8 cellular contexts compared by ENCODE assay signal in the genomic region with DNA sequence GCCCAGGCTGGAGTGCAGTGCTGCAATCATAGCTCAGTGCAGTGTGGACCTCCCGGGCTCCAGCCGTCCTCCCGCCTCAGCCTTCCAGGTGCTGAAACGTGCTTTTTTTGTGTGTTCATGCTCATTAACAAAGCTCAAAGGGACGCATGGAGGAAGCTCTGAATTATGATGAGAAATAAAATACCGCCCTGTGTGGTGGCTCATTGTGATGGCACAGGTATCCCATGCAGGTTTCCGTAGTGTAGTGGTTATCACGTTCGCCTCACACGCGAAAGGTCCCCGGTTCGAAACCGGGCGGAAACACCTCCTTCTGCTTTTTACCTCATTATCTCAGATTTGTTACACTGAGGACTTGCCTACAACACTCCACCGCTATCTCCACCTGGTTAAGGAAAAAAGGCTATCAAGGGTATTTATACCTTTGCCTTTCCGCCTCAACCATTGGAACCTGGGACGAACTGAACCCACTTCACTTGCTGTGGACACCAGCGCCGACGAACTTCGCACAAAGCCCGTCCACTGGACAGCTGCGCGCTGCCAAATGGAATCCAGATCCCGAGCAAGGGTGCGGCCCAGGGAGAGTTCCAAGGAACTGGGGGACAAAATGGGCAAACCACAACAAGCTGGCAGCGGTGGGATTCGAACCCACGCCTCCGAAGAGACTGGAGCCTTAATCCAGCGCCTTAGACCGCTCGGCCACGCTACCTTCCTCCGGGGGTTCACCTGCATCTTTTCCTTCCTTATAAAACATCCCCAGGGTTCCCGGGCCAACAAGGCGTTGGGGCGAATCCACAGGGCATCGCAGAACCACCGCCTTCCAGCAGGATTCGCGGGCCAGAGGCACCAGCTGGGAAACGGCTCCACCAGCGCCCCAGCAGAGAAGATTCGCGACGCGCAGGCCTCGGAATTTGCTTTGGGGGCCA. TPM values are rescaled to one million over a fixed set of nuclear protein-coding genes. Genes with fewer than 3 reads are reported as not detected.
DNase-seq lines count a peak whose midpoint lies in the region; ATAC-seq lines count a peak whose summit lies in the region.

No MANE protein-coding gene starts in this region.

- no peaks in the 10 kb centered on the region for H3K36me3 Mint-ChIP-seq in activated CD4-positive, alpha-beta T cell treated with anti-CD3 and anti-CD28 coated beads for 36 hours (ENCODE audit: low read depth)

- H3K27ac Mint-ChIP-seq in activated CD4-positive, alpha-beta T cell treated with anti-CD3 and anti-CD28 coated beads for 36 hours, result peak overlapping the region; percentile 94

- ATAC-seq in GM18868 (IDR thresholded peaks at IDR 0.05; ENCODE audit: unreplicated experiment), result peak; percentile 53
- ATAC-seq in HG03159 (IDR thresholded peaks at IDR 0.05; ENCODE audit: unreplicated experiment), result peak; percentile 44
- peak; percentile 80 for ATAC-seq in activated CD4-positive, alpha-beta T cell treated with anti-CD3 and anti-CD28 coated beads for 36 hours
- no peak for ATAC-seq in HG03139 (IDR thresholded peaks at IDR 0.05; ENCODE audit: unreplicated experiment)

- CTCF ChIA-PET in activated CD4-positive, alpha-beta T cell treated with anti-CD3 and anti-CD28 coated beads for 36 hours (lab: Charles Lee), result interaction anchor here (0.6 to 4.4 kb wide), 11 partner anchors 10 to 693 kb away, joined by 3 to 36 read pairs (median 4); no protein-coding TSS in a partner anchor

- H3K27me3 Mint-ChIP-seq in activated CD4-positive, alpha-beta T cell treated with anti-CD3 and anti-CD28 coated beads for 36 hours, result peaks cover 19% of the 10 kb centered on the region

- DNase-seq in activated CD4-positive, alpha-beta T cell treated with anti-CD3 and anti-CD28 coated beads for 36 hours, result peak; percentile 86
- DNase-seq in fibroblast of gingiva (ENCODE audit: low read depth) (peak; percentile 65), cerebellar nuclear complex (lab: John Stamatoyannopoulos, UW) (no peak), DMS53 treated with DMSO at 0.1 percent for 48 hours (lab: John Stamatoyannopoulos, UW; ENCODE audit: unreplicated experiment) (no peak)
- DNase-seq in stimulated activated CD4-positive, alpha-beta T cell treated with anti-CD3 and anti-CD28 coated beads, Interleukin-2, amount 100 ng/mL, for 48 hours, result peak; percentile 67 to 75

- peaks cover 47% of the 10 kb centered on the region for H3K4me1 Mint-ChIP-seq in activated CD4-positive, alpha-beta T cell treated with anti-CD3 and anti-CD28 coated beads for 36 hours

- H3K4me3 Mint-ChIP-seq in activated CD4-positive, alpha-beta T cell treated with anti-CD3 and anti-CD28 coated beads for 36 hours, result peak overlapping the region; percentile 77

- POLR2A ChIA-PET in activated CD4-positive, alpha-beta T cell treated with anti-CD3 and anti-CD28 coated beads for 36 hours (lab: Charles Lee), result interaction anchor here (0.6 to 1.8 kb wide), 5 partner anchors 11 to 378 kb away, joined by 3 to 9 read pairs (median 4); no protein-coding TSS in a partner anchor

- no peaks in the 10 kb centered on the region for H3K9me3 Mint-ChIP-seq in activated CD4-positive, alpha-beta T cell treated with anti-CD3 and anti-CD28 coated beads for 36 hours (ENCODE audit: low read depth)

- intact Hi-C loops in activated CD4-positive, alpha-beta T cell treated with anti-CD3 and anti-CD28 coated beads for 36 hours (cut with DNase I, micrococcal nuclease), result loop anchor here (1.0 to 5.0 kb wide), 5 partner anchors 12 to 371 kb away; a partner anchor contains a TSS

RNA-seq across cellular contexts. Expression of a gene that starts 26.3 kb away (rescaled TPM):
- total RNA-seq in activated CD4-positive, alpha-beta T cell treated with anti-CD3 and anti-CD28 coated beads for 36 hours, result not detected

RNA-seq across cellular contexts. Expression of a gene that starts 31.3 kb away (rescaled TPM):
- 1 to 10 TPM; 1.4 to 1.6 TPM for total RNA-seq in activated CD4-positive, alpha-beta T cell treated with anti-CD3 and anti-CD28 coated beads for 36 hours

RNA-seq across cellular contexts. Expression of a gene that starts 42.7 kb away (rescaled TPM):
- not detected for total RNA-seq in activated CD4-positive, alpha-beta T cell treated with anti-CD3 and anti-CD28 coated beads for 36 hours

RNA-seq across cellular contexts. Expression of a gene that starts 49.4 kb away (rescaled TPM):
- total RNA-seq in activated CD4-positive, alpha-beta T cell treated with anti-CD3 and anti-CD28 coated beads for 36 hours, result 10 to 100 TPM; 27.0 to 30.7 TPM

Comparison
In these comparisons a context has a peak if more than half of its experiments do, and no peak if none do; other contexts are left out.
1. DNase-seq: peak in activated CD4-positive, alpha-beta T cell treated with anti-CD3 and anti-CD28 coated beads for 36 hours (single experiment), fibroblast of gingiva (single experiment) and stimulated activated CD4-positive, alpha-beta T cell treated with anti-CD3 and anti-CD28 coated beads, Interleukin-2, amount 100 ng/mL, for 48 hours (2 of 2); none in cerebellar nuclear complex (0 of 2) and DMS53 treated with DMSO at 0.1 percent for 48 hours (single experiment).